In the genomic region with DNA sequence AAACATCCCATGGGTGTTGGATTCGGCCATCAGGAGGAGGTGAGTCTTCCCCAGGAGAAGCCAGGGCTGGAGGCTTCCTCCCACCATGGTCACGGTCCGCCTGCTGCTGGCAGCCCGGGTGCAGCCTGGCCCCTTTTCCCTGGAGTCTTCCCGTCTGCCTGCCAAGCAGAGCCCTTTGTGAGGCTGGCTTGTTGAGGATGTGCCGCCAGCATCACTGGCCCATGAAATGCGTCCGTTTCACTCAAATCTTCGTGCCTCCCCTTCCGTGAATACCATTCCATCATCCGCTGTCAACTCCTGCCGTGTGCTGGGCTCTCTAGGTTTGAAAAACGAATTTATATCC, we compare ENCODE assay signal across 21 cellular contexts. TPM values are rescaled to one million over a fixed set of nuclear protein-coding genes. Genes with fewer than 3 reads are reported as not detected.
"Had no signal": no experiment of that assay in that cellular context is flagged by ENCODE, and none has a peak within 500 bp of the region (broad histone marks: within the 10 kb centered on the region; RNA-seq: fewer than 3 reads in every experiment).

No MANE protein-coding gene starts in this region.

- ATAC-seq: left colon, psoas muscle, right cardiac atrium had no signal

- H3K9me3 ChIP-seq: psoas muscle, stomach, vagina had no signal

- H3K27ac Mint-ChIP-seq: activated CD4-positive, alpha-beta memory T cell treated with anti-CD3 and anti-CD28 coated beads for 36 hours; mesothelial cell of epicardium; nephron; T-helper 2 cell treated with Interferon-gamma antibody and Interleukin-4, amounts not matched to agents 5 μg/mL and 100 μg/mL, for 36 hours had no signal

- H3K27me3 ChIP-seq: hepatocyte, stomach, vagina had no signal

- H3K9me3 Mint-ChIP-seq: activated CD4-positive, alpha-beta memory T cell treated with anti-CD3 and anti-CD28 coated beads for 36 hours; mesothelial cell of epicardium; nephron; T-helper 2 cell treated with Interferon-gamma antibody and Interleukin-4, amounts not matched to agents 5 μg/mL and 100 μg/mL, for 36 hours had no signal

- H3K4me3 Mint-ChIP-seq: activated CD4-positive, alpha-beta memory T cell treated with anti-CD3 and anti-CD28 coated beads for 36 hours; mesothelial cell of epicardium; nephron; T-helper 2 cell treated with Interferon-gamma antibody and Interleukin-4, amounts not matched to agents 5 μg/mL and 100 μg/mL, for 36 hours had no signal

- H3K27me3 Mint-ChIP-seq: activated CD4-positive, alpha-beta memory T cell treated with anti-CD3 and anti-CD28 coated beads for 36 hours had no signal

- H3K4me3 ChIP-seq: hepatocyte, lung, psoas muscle, stomach, vagina had no signal

- DNase-seq: activated CD4-positive, alpha-beta memory T cell treated with anti-CD3 and anti-CD28 coated beads for 36 hours; activated naive CD4-positive, alpha-beta T cell treated with anti-CD3 and anti-CD28 coated beads, Interleukin-2, amount 50 U/mL, for 16 hours; cerebellar nuclear complex; effector CD8-positive, alpha-beta T cell; foreskin fibroblast; left colon; occipital lobe; psoas muscle; small intestine; stimulated activated CD4-positive, alpha-beta T cell treated with anti-CD3 and anti-CD28 coated beads, Interleukin-4, amount 100 ng/mL, for 1 hour; stomach; trophoblast cell had no signal

- H3K27ac ChIP-seq: hepatocyte, psoas muscle, stomach, vagina had no signal

- H3K4me1 Mint-ChIP-seq: mesothelial cell of epicardium, nephron had no signal

RNA-seq across cellular contexts. Expression of a gene that starts 30.9 kb away (rescaled TPM):
- total RNA-seq: bronchial epithelial cell, occipital lobe, temporal lobe, vagina had no signal
